In genomic region chr6:73803562-73804221, GRCh38 we compare ENCODE assay signal across 8 cellular contexts.
DNase-seq lines count a peak whose midpoint lies in the region; ATAC-seq lines count a peak whose summit lies in the region.

No MANE protein-coding gene starts in this region.

- no peaks in the 10 kb centered on the region for H3K36me3 Mint-ChIP-seq in immature natural killer cell

- H3K27me3 Mint-ChIP-seq in stimulated activated naive CD8-positive, alpha-beta T cell treated with anti-CD3 and anti-CD28 coated beads, Interleukin-15, amount 100 ng/mL, for 72 hours = no peaks in the 10 kb centered on the region
- H3K27me3 Mint-ChIP-seq in immature natural killer cell (ENCODE audit: low read depth in 3 of 3) = peaks cover 0 to 4% (median 0%) of the 10 kb centered on the region in 3 donors

- H3K9me3 Mint-ChIP-seq in stimulated activated naive CD8-positive, alpha-beta T cell treated with anti-CD3 and anti-CD28 coated beads, Interleukin-15, amount 100 ng/mL, for 72 hours = no peaks in the 10 kb centered on the region
- peaks cover 0 to 2% (median 0%) of the 10 kb centered on the region in 6 donors for H3K9me3 Mint-ChIP-seq in immature natural killer cell

- no peak overlapping the region for H3K27ac Mint-ChIP-seq in stimulated activated naive CD8-positive, alpha-beta T cell treated with anti-CD3 and anti-CD28 coated beads, Interleukin-15, amount 100 ng/mL, for 72 hours
- no peak overlapping the region for H3K27ac Mint-ChIP-seq in immature natural killer cell

- peaks cover 7% of the 10 kb centered on the region for H3K4me1 Mint-ChIP-seq in stimulated activated naive CD8-positive, alpha-beta T cell treated with anti-CD3 and anti-CD28 coated beads, Interleukin-15, amount 100 ng/mL, for 72 hours
- no peaks in the 10 kb centered on the region for H3K4me1 Mint-ChIP-seq in immature natural killer cell

- H3K4me3 Mint-ChIP-seq in stimulated activated naive CD8-positive, alpha-beta T cell treated with anti-CD3 and anti-CD28 coated beads, Interleukin-15, amount 100 ng/mL, for 72 hours = no peak overlapping the region
- H3K4me3 Mint-ChIP-seq in immature natural killer cell = no peak overlapping the region

- peak; percentile 7 for DNase-seq in stimulated activated naive CD8-positive, alpha-beta T cell treated with anti-CD3 and anti-CD28 coated beads, Interleukin-15, Interleukin-2, amounts not matched to agents 100 U/mL and 50 U/mL, for 24 hours
- no peak for DNase-seq in stimulated activated naive CD8-positive, alpha-beta T cell treated with anti-CD3 and anti-CD28 coated beads, Interleukin-15, amount 100 ng/mL, for 72 hours
- DNase-seq in NCI-H187 treated with DMSO at 0.1 percent for 48 hours (lab: John Stamatoyannopoulos, UW) (peak; percentile 24), cerebellum (ENCODE audit: low spot score) (peak; percentile 1), myocyte (ENCODE audit: low read depth) (peak; percentile 76), immature natural killer cell (no peak)
- DNase-seq in stimulated activated CD8-positive, alpha-beta memory T cell treated with anti-CD3 and anti-CD28 coated beads, Interleukin-4, amount 100 ng/mL, for 48 hours = no peak
- no peak for DNase-seq in activated CD4-positive, CD25-positive, alpha-beta regulatory T cell treated with anti-CD3 and anti-CD28 coated beads, Interleukin-2, amount 50 U/mL, for 72 hours

- ATAC-seq in stimulated activated naive CD8-positive, alpha-beta T cell treated with anti-CD3 and anti-CD28 coated beads, Interleukin-15, Interleukin-2, amounts not matched to agents 100 U/mL and 50 U/mL, for 24 hours = peak; percentile 65
- ATAC-seq in stimulated activated naive CD8-positive, alpha-beta T cell treated with anti-CD3 and anti-CD28 coated beads, Interleukin-15, amount 100 ng/mL, for 72 hours = no peak

Comparison
In these comparisons a context has a peak if more than half of its experiments do, and no peak if none do; other contexts are left out.
1. DNase-seq: peak in stimulated activated naive CD8-positive, alpha-beta T cell treated with anti-CD3 and anti-CD28 coated beads, Interleukin-15, Interleukin-2, amounts not matched to agents 100 U/mL and 50 U/mL, for 24 hours (single experiment), NCI-H187 treated with DMSO at 0.1 percent for 48 hours (single experiment), cerebellum (single experiment) and myocyte (single experiment); none in stimulated activated naive CD8-positive, alpha-beta T cell treated with anti-CD3 and anti-CD28 coated beads, Interleukin-15, amount 100 ng/mL, for 72 hours (0 of 2), stimulated activated CD8-positive, alpha-beta memory T cell treated with anti-CD3 and anti-CD28 coated beads, Interleukin-4, amount 100 ng/mL, for 48 hours (single experiment), activated CD4-positive, CD25-positive, alpha-beta regulatory T cell treated with anti-CD3 and anti-CD28 coated beads, Interleukin-2, amount 50 U/mL, for 72 hours (single experiment) and immature natural killer cell (0 of 3).